ENCODE assay signal across 7 cellular contexts in the genomic region with DNA sequence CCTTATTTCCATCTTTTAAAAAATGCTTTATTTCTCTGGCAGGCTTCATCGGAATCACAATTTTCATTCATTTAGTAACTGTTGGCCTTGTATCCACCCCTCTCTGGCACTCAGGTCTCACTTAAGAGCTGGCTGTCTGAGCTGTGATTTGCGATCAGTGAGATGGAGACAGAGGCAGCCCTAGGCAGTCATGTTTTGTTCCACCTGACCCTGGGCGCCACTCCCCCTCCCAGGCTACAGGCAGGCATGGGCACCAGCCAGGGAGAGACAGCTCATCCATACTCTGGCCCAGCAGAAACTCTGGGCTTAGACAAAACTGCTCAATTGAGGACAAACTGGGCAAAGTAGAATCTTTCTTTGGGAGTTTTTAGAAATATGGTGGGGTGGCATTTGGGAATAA. TPM values are rescaled to one million over a fixed set of nuclear protein-coding genes. Genes with fewer than 3 reads are reported as not detected.
DNase-seq lines count a peak whose midpoint lies in the region; ATAC-seq, FAIRE-seq and TF ChIP-seq lines count a peak whose summit lies in the region.
"Not testable (repeated sequence)": the region's sequence is repeated elsewhere in the genome, so short reads cannot be mapped to it uniquely, and the experiment has no call there.

No MANE protein-coding gene starts in this region.

- not testable (repeated sequence) for H3K4me2 ChIP-seq in HCT116 (ENCODE audit: low read length); HepG2 (ENCODE audit: low read depth, low read length)

- ATAC-seq in HCT116, result 0 out of 2 replicates have a peak, but pooled peaks have one; percentile 31
- peak; percentile 40 for ATAC-seq in WTC11
- ATAC-seq in effector memory CD8-positive, alpha-beta T cell (replicated peaks); stimulated activated naive B cell treated with anti-CD40 and anti-IgM and Interleukin-4, amounts not matched to agents 10 μg/mL and 1 μg/mL and 100 μg/mL, for 72 hours (replicated peaks): not testable (repeated sequence)
- peak; percentile 34; the same call in 2 of the 3 replicates for ATAC-seq in HepG2

- not testable (repeated sequence) for BruUV-seq in HCT116 (replicated peaks; lab: Mats Ljungman, UMichigan); HepG2 (replicated peaks; lab: Mats Ljungman, UMichigan)

- TF ChIP-seq CTCF in HCT116 (IDR thresholded peaks at IDR 0.05 in 2 of 3, conservative IDR thresholded peaks at IDR 0.05 in 1 of 3; ENCODE audit: borderline replicate concordance in 1 of 3, insufficient read depth in 1 of 3, low read depth in 2 of 3, low read length in 2 of 3); WTC11 (IDR thresholded peaks at IDR 0.05); HepG2 (CRISPR knock-in tag; IDR thresholded peaks at IDR 0.05): not testable (repeated sequence)

- not testable (repeated sequence) for H3K9me3 ChIP-seq in HCT116 (ENCODE audit: control insufficient read depth in 1 of 2, insufficient read depth in 1 of 2, low read depth in 1 of 2, low read length in 2 of 2); HepG2 (ENCODE audit: low read length)

- H3K36me3 Mint-ChIP-seq in WTC11, result not testable (repeated sequence)
- H3K36me3 Mint-ChIP-seq in effector memory CD8-positive, alpha-beta T cell (ENCODE audit: insufficient read depth), result peaks cover 12% of the 10 kb centered on the region
- H3K36me3 Mint-ChIP-seq in stimulated activated naive B cell treated with anti-CD40 and anti-IgM and Interleukin-4, amounts not matched to agents 10 μg/mL and 1 μg/mL and 100 μg/mL, for 72 hours, result peaks cover 6 to 13% of the 10 kb centered on the region in 2 donors

- H3K4me1 ChIP-seq in HCT116 (ENCODE audit: control insufficient read depth in 1 of 2, insufficient read depth in 2 of 2, low read length in 2 of 2), result peaks cover 11 to 12% of the 10 kb centered on the region in 2 experiments; a peak in 3 of 4 replicates
- H3K4me1 ChIP-seq in HepG2 (ENCODE audit: insufficient read depth, low read length), result not testable (repeated sequence)

- CTCF ChIA-PET in HCT116 (lab: Charles Lee); WTC11 (lab: Charles Lee); HepG2 (lab: Yijun Ruan, JAX; ENCODE audit: low intra/inter-chr PET ratio, low total read pairs): not testable (repeated sequence)

- not testable (repeated sequence) for H3K36me3 ChIP-seq in HCT116 (ENCODE audit: control insufficient read depth in 1 of 2, insufficient read depth in 2 of 2, low read length in 2 of 2); HepG2 (replicated peaks in 1 of 2; ENCODE audit: control insufficient read depth in 1 of 2, insufficient read depth in 2 of 2, low read length in 2 of 2)

- H3K4me3 ChIP-seq in HCT116 (replicated peaks in 1 of 2; ENCODE audit: low read depth in 1 of 2, low read length in 2 of 2); HepG2 (replicated peaks in 1 of 3; ENCODE audit: insufficient read depth in 1 of 3, low read depth in 2 of 3, low read length in 3 of 3): not testable (repeated sequence)

- intact Hi-C loops in HCT116 (cut with micrococcal nuclease); HepG2 (cut with micrococcal nuclease; ENCODE audit: unreplicated experiment): not testable (repeated sequence)

- not testable (repeated sequence) for H3K79me2 ChIP-seq in HCT116 (ENCODE audit: insufficient read depth, low read length); HepG2 (ENCODE audit: insufficient read depth, low read length)

- not testable (repeated sequence) for TF ChIP-seq RAD21 in HCT116 (IDR thresholded peaks at IDR 0.05; ENCODE audit: low read depth); HepG2 (CRISPR knock-in tag; IDR thresholded peaks at IDR 0.05)

- H3K9me2 ChIP-seq in HCT116 (ENCODE audit: insufficient read depth), result not testable (repeated sequence)

- TF ChIP-seq EP300 in HepG2 (IDR thresholded peaks at IDR 0.05; ENCODE audit: low read depth in 2 of 2, low read length in 2 of 2); HepG2 (CRISPR knock-in tag; IDR thresholded peaks at IDR 0.05; ENCODE audit: borderline replicate concordance): not testable (repeated sequence)

- not testable (repeated sequence) for H3K27me3 Mint-ChIP-seq in WTC11 (ENCODE audit: low read depth); effector memory CD8-positive, alpha-beta T cell; stimulated activated naive B cell treated with anti-CD40 and anti-IgM and Interleukin-4, amounts not matched to agents 10 μg/mL and 1 μg/mL and 100 μg/mL, for 72 hours

- DNase-seq in HCT116 (ENCODE audit: low read depth, low spot score); WTC11 (ENCODE audit: low spot score); effector memory CD8-positive, alpha-beta T cell; HepG2 (ENCODE audit: low spot score); stimulated activated naive B cell treated with anti-CD40 and anti-IgM and Interleukin-4, amounts not matched to agents 10 μg/mL and 1 μg/mL and 100 μg/mL, for 72 hours: not testable (repeated sequence)
- DNase-seq in M059J (ENCODE audit: low read depth) (peak; percentile 0), NCI-H69 (lab: John Stamatoyannopoulos, UW) (peak; percentile 38)

- WGBS in HepG2 (ENCODE audit: low lambda C conversion rate), result 95% methylated on average over 3 of the region's 3 CpGs

- POLR2A ChIA-PET in HCT116 (lab: Charles Lee); WTC11 (lab: Charles Lee); HepG2 (lab: Yijun Ruan, JAX): not testable (repeated sequence)

- H3K9me3 Mint-ChIP-seq in WTC11; effector memory CD8-positive, alpha-beta T cell; stimulated activated naive B cell treated with anti-CD40 and anti-IgM and Interleukin-4, amounts not matched to agents 10 μg/mL and 1 μg/mL and 100 μg/mL, for 72 hours: not testable (repeated sequence)

- not testable (repeated sequence) for H3K9ac ChIP-seq in HCT116 (ENCODE audit: low read length); HepG2 (ENCODE audit: insufficient read depth, low read depth, low read length)

- not testable (repeated sequence) for TF ChIP-seq POLR2A in HCT116 (IDR thresholded peaks at IDR 0.05; ENCODE audit: borderline replicate concordance, extremely low read depth, insufficient read depth, insufficient read length); HepG2 (IDR thresholded peaks at IDR 0.05; ENCODE audit: insufficient read depth in 1 of 2, low read depth in 2 of 2, low read length in 2 of 2)

- not testable (repeated sequence) for H2AFZ ChIP-seq in HCT116 (ENCODE audit: low read depth, low read length, poor library complexity, severe bottlenecking); HepG2 (ENCODE audit: low read length)

- RAD21 ChIA-PET in HCT116 (lab: Charles Lee; ENCODE audit: low non-redundant PET in 1 of 2, low total read pairs in 2 of 2, uncharacterized antibody in 2 of 2, unreplicated experiment in 2 of 2), result not testable (repeated sequence)

- H3K27ac Mint-ChIP-seq in WTC11, result not testable (repeated sequence)
- peak overlapping the region; percentile 28 to 51 for H3K27ac Mint-ChIP-seq in effector memory CD8-positive, alpha-beta T cell
- peak overlapping the region; percentile 6 for H3K27ac Mint-ChIP-seq in stimulated activated naive B cell treated with anti-CD40 and anti-IgM and Interleukin-4, amounts not matched to agents 10 μg/mL and 1 μg/mL and 100 μg/mL, for 72 hours

- not testable (repeated sequence) for H4K20me1 ChIP-seq in HCT116 (ENCODE audit: insufficient read depth); HepG2 (ENCODE audit: insufficient read depth, low read length)

- H3K27me3 ChIP-seq in HCT116 (ENCODE audit: insufficient read depth, low read length); HepG2 (ENCODE audit: control insufficient read depth in 1 of 2, insufficient read depth in 2 of 2, low read length in 2 of 2): not testable (repeated sequence)

- H3K4me3 Mint-ChIP-seq in WTC11; effector memory CD8-positive, alpha-beta T cell; stimulated activated naive B cell treated with anti-CD40 and anti-IgM and Interleukin-4, amounts not matched to agents 10 μg/mL and 1 μg/mL and 100 μg/mL, for 72 hours: not testable (repeated sequence)

- peaks cover 24% of the 10 kb centered on the region for H3K4me1 Mint-ChIP-seq in WTC11
- H3K4me1 Mint-ChIP-seq in effector memory CD8-positive, alpha-beta T cell (ENCODE audit: low read depth in 2 of 2); stimulated activated naive B cell treated with anti-CD40 and anti-IgM and Interleukin-4, amounts not matched to agents 10 μg/mL and 1 μg/mL and 100 μg/mL, for 72 hours: not testable (repeated sequence)

- H3K27ac ChIP-seq in HCT116 (ENCODE audit: low read depth, low read length); HepG2 (ENCODE audit: extremely low read length, insufficient read depth, low read length): not testable (repeated sequence)

- in situ Hi-C loops in HepG2 (cut with HindIII; ENCODE audit: extremely low pct_ligation_motif_present, low pct_unique_long_range_greater_than_20kb), result not testable (repeated sequence)

- FAIRE-seq in HepG2 (lab: Jason Lieb, UNC), result not testable (repeated sequence)

RNA-seq across cellular contexts. Expression of gene PLEKHM1, which starts 14.6 kb away (rescaled TPM):
- total RNA-seq in HCT116 (2021; ENCODE audit: unreplicated experiment) (32.8 TPM), WTC11 (2021) (15.8 to 19.6 TPM (median 17.2 TPM) in 3 replicates), HepG2 (2016; rRNA removed; fragmentation: Illumina TruSeq; extraction: Trizol) (7.1 and 7.6 TPM in 2 replicates)
- 14.3 and 14.6 TPM in 2 replicates for polyA plus RNA-seq in HCT116 (2012)
- total RNA-seq in M059J (2014; rRNA removed; shearing (Covaris generic)), result 9.9 and 31.3 TPM in 2 replicates
- 48.6 and 52.8 TPM in 2 replicates for total RNA-seq in HepG2 (2016; cell fraction: cytosol; rRNA removed; fragmentation: Illumina TruSeq; extraction: Trizol; ENCODE audit: low read depth)
- total RNA-seq in HepG2 (2016; cell fraction: insoluble cytoplasmic fraction; rRNA removed; fragmentation: Illumina TruSeq; extraction: Trizol), result 6.8 and 8.8 TPM in 2 replicates
- 15.5 and 18.1 TPM in 2 replicates for total RNA-seq in HepG2 (2016; cell fraction: membrane; rRNA removed; fragmentation: Illumina TruSeq; extraction: Trizol)
- total RNA-seq in HepG2 (2016; cell fraction: nucleus; rRNA removed; fragmentation: Illumina TruSeq; extraction: Trizol), result 8.8 and 9.0 TPM in 2 replicates
- polyA plus RNA-seq in HepG2 (2011; rRNA removed), result 13.5 and 14.6 TPM in 2 replicates
- 5.3 and 7.9 TPM in 2 replicates for polyA plus RNA-seq in HepG2 (2011; cell fraction: cytosol; rRNA removed)
- polyA plus RNA-seq in HepG2 (2011; cell fraction: nucleus; rRNA removed), result 24.7 and 25.8 TPM in 2 replicates
- 5.7 and 11.4 TPM in 2 replicates for polyA plus RNA-seq in HepG2 (2012)
- polyA plus RNA-seq in HepG2 (2016; cell fraction: cytosol; fragmentation: Illumina TruSeq; extraction: Trizol; ENCODE audit: low read depth), result 0.94 and 1.7 TPM in 2 replicates
- 4.7 and 7.1 TPM in 2 replicates for polyA plus RNA-seq in HepG2 (2016; cell fraction: insoluble cytoplasmic fraction; fragmentation: Illumina TruSeq; extraction: Trizol; ENCODE audit: low read depth)
- 3.2 and 3.4 TPM in 2 replicates for polyA plus RNA-seq in HepG2 (2016; cell fraction: membrane; fragmentation: Illumina TruSeq; extraction: Trizol; ENCODE audit: low read depth)
- 12.1 and 12.9 TPM in 2 replicates for polyA plus RNA-seq in HepG2 (2016; cell fraction: nucleus; fragmentation: Illumina TruSeq; extraction: Trizol; ENCODE audit: insufficient read depth, low read depth)
- 64.3 and 116 TPM in 2 replicates for polyA minus RNA-seq in HepG2 (2011; rRNA and poly(A)+ RNA removed; ENCODE audit: low replicate concordance)
- polyA minus RNA-seq in HepG2 (2011; cell fraction: cytosol; rRNA and poly(A)+ RNA removed), result 15.4 and 23.1 TPM in 2 replicates
- 22.1 and 31.3 TPM in 2 replicates for polyA minus RNA-seq in HepG2 (2011; cell fraction: nucleus; rRNA and poly(A)+ RNA removed)
